Comparison of ENCODE assay signal across 28 cellular contexts in the genomic region with DNA sequence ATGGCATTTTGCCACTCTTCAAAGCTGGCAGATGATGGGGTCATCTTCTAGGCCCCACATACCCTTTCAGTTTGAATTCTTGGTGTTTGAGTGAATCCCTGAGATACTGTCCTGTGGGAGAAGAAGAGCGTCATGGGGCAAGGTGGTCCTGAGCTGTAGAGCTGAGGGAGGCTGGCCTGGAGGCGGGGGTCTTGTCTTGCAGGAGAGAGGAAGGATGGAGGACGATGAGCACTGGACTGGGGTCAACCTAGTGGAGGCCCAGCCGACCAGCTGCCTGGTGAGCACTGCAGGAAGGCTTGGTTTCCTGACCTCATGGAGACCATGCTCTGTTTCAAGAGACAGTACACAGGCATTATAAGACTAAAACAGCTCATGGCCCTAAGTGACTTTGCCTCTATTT.
"Had no signal": no experiment of that assay in that cellular context is flagged by ENCODE, and none has a peak within 500 bp of the region (broad histone marks: within the 10 kb centered on the region; RNA-seq: fewer than 3 reads in every experiment).

No MANE protein-coding gene starts in this region.

- H3K27me3 ChIP-seq: left lung, ovary, right atrium auricular region, right lobe of liver, suprapubic skin, tibial artery, upper lobe of right lung had no signal

- H3K27ac ChIP-seq: left lung, lower lobe of right lung, ovary, right atrium auricular region, right lobe of liver, suprapubic skin, upper lobe of right lung had no signal

- ATAC-seq: right lobe of liver; stimulated activated effector memory CD8-positive, alpha-beta T cell treated with anti-CD3 and anti-CD28 coated beads, Interleukin-12 subunit alpha, Interleukin-12 subunit beta, amount 100 ng/mL, for 72 hours had no signal

- H3K36me3 Mint-ChIP-seq: immature natural killer cell; mesothelial cell of epicardium; naive B cell; natural killer cell treated with Interleukin-12 subunit alpha and Interleukin-12 subunit beta and Interleukin-15 and Interleukin-18, amount 100 ng/mL, for 72 hours; stimulated activated effector memory CD8-positive, alpha-beta T cell treated with anti-CD3 and anti-CD28 coated beads, Interleukin-12 subunit alpha, Interleukin-12 subunit beta, amount 100 ng/mL, for 72 hours had no signal

- H3K9me3 ChIP-seq: left lung, lower lobe of right lung, ovary, right atrium auricular region, right lobe of liver, suprapubic skin, thoracic aorta, tibial artery, upper lobe of right lung had no signal

- H3K4me1 Mint-ChIP-seq: immature natural killer cell; mesothelial cell of epicardium; naive B cell; stimulated activated effector memory CD8-positive, alpha-beta T cell treated with anti-CD3 and anti-CD28 coated beads, Interleukin-12 subunit alpha, Interleukin-12 subunit beta, amount 100 ng/mL, for 72 hours had no signal

- H3K4me1 ChIP-seq: left lung, lower lobe of right lung, right lobe of liver had no signal

- H3K27me3 Mint-ChIP-seq: progenitor cell of endocrine pancreas; stimulated activated naive CD8-positive, alpha-beta T cell treated with anti-CD3 and anti-CD28 coated beads, Interleukin-15, Interleukin-2, amounts not matched to agents 100 ng/mL and 50 ng/mL, for 24 hours had no signal

- H3K27ac Mint-ChIP-seq: immature natural killer cell; mesothelial cell of epicardium; naive B cell; natural killer cell treated with Interleukin-12 subunit alpha and Interleukin-12 subunit beta and Interleukin-15 and Interleukin-18, amount 100 ng/mL, for 72 hours; progenitor cell of endocrine pancreas; stimulated activated effector memory CD8-positive, alpha-beta T cell treated with anti-CD3 and anti-CD28 coated beads, Interleukin-12 subunit alpha, Interleukin-12 subunit beta, amount 100 ng/mL, for 72 hours; stimulated activated naive CD8-positive, alpha-beta T cell treated with anti-CD3 and anti-CD28 coated beads, Interleukin-15, Interleukin-2, amounts not matched to agents 100 ng/mL and 50 ng/mL, for 24 hours had no signal

- H3K36me3 ChIP-seq: left lung, lower lobe of right lung, ovary, right lobe of liver, suprapubic skin, thoracic aorta, tibial artery, upper lobe of right lung had no signal

- H3K9me3 Mint-ChIP-seq: immature natural killer cell; mesothelial cell of epicardium; naive B cell; natural killer cell treated with Interleukin-12 subunit alpha and Interleukin-12 subunit beta and Interleukin-15 and Interleukin-18, amount 100 ng/mL, for 72 hours; stimulated activated effector memory CD8-positive, alpha-beta T cell treated with anti-CD3 and anti-CD28 coated beads, Interleukin-12 subunit alpha, Interleukin-12 subunit beta, amount 100 ng/mL, for 72 hours; stimulated activated naive CD8-positive, alpha-beta T cell treated with anti-CD3 and anti-CD28 coated beads, Interleukin-15, Interleukin-2, amounts not matched to agents 100 ng/mL and 50 ng/mL, for 24 hours had no signal

- H3K4me3 Mint-ChIP-seq: immature natural killer cell; mesothelial cell of epicardium; natural killer cell treated with Interleukin-12 subunit alpha and Interleukin-12 subunit beta and Interleukin-15 and Interleukin-18, amount 100 ng/mL, for 72 hours; stimulated activated effector memory CD8-positive, alpha-beta T cell treated with anti-CD3 and anti-CD28 coated beads, Interleukin-12 subunit alpha, Interleukin-12 subunit beta, amount 100 ng/mL, for 72 hours; stimulated activated naive CD8-positive, alpha-beta T cell treated with anti-CD3 and anti-CD28 coated beads, Interleukin-15, Interleukin-2, amounts not matched to agents 100 ng/mL and 50 ng/mL, for 24 hours had no signal

- H3K4me3 ChIP-seq: left lung, lower lobe of right lung, ovary, right atrium auricular region, right lobe of liver, skin epidermis, suprapubic skin, thoracic aorta, tibial artery, upper lobe of right lung had no signal

- DNase-seq: hippocampal formation; immature natural killer cell; kidney; left colon; left lung; lower lobe of right lung; mammary epithelial cell; mesendoderm; naive B cell; ovary; right lobe of liver; stimulated activated CD4-positive, alpha-beta T cell treated with anti-CD3 and anti-CD28 coated beads, Interleukin-12 subunit alpha, Interleukin-12 subunit beta, amount 100 ng/mL, for 4 hours; stimulated activated CD4-positive, alpha-beta T cell treated with anti-CD3 and anti-CD28 coated beads, Interleukin-15, amount 100 ng/mL, for 24 hours; stimulated activated CD4-positive, alpha-beta T cell treated with anti-CD3 and anti-CD28 coated beads, Interleukin-2, amount 100 ng/mL, for 24 hours; stimulated activated CD4-positive, alpha-beta T cell treated with anti-CD3 and anti-CD28 coated beads, Interleukin-4, amount 100 ng/mL, for 1 hour; stimulated activated naive CD4-positive, alpha-beta T cell; tibial artery; trophoblast cell; upper lobe of right lung had no signal
